Comparison of ENCODE assay signal across 8 cellular contexts in the genomic region with DNA sequence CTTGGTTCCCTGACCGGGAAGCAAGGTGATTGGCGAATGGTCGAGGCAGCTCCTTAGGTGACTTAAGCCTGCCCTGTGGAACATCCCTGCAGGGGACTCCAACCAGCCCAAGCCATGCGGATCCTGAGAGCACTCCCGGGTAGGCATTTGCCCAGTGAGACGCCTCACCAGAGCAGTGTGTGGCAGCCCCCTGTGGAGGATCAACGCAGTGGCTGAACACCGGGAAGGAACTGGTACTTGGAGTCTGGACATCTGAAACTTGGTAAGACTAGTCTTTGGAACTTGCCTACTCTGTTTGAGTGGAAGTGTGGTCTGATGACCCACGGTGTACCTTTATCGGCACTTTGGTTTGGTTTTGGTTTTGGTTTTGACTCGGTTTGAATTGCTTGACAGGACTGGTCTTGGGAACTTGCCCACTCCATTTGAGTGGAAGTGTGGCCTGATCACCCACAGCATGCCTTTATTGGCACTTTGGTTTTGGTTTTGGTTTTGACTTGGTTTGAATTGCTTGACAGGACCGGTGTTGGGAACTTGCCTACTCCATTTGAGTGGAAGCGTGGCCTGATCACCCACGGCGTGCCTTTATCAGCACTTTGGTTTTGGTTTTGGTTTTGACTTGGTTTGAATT. TPM values are rescaled to one million over a fixed set of nuclear protein-coding genes. Genes with fewer than 3 reads are reported as not detected.
A peak's percentile ranks its signal among the peaks of the same experiment; 100 is the strongest.
DNase-seq lines count a peak whose midpoint lies in the region; ATAC-seq and TF ChIP-seq lines count a peak whose summit lies in the region.
"Not testable (repeated sequence)": the region's sequence is repeated elsewhere in the genome, so short reads cannot be mapped to it uniquely, and the experiment has no call there.

No MANE protein-coding gene starts in this region.

- not testable (repeated sequence) for H3K36me3 ChIP-seq in DOHH2 (ENCODE audit: control insufficient read depth, low read length); trophoblast cell (ENCODE audit: control insufficient read depth in 1 of 2, insufficient read depth in 2 of 2, low read length in 2 of 2)

- H4K8ac ChIP-seq in trophoblast cell (ENCODE audit: low read depth, low read length) = peak overlapping the region; percentile 28

- peak overlapping the region; percentile 71 for H3K18ac ChIP-seq in trophoblast cell (ENCODE audit: low read length)

- not testable (repeated sequence) for H3K79me2 ChIP-seq in DOHH2 (ENCODE audit: control insufficient read depth, low read length); trophoblast cell (ENCODE audit: control insufficient read depth, insufficient read depth, low read length, poor library complexity)

- not testable (repeated sequence) for H3F3A ChIP-seq in DOHH2 (ENCODE audit: control insufficient read depth, insufficient read depth)

- peaks cover 34% of the 10 kb centered on the region for H3K4me1 Mint-ChIP-seq in T-helper 2 cell treated with Interferon-gamma antibody and Interleukin-4, amounts not matched to agents 5 μg/mL and 100 μg/mL, for 36 hours (ENCODE audit: low read depth)
- peaks cover 33% of the 10 kb centered on the region for H3K4me1 Mint-ChIP-seq in activated naive CD4-positive, alpha-beta T cell treated with anti-CD3 and anti-CD28 coated beads, Interleukin-2, amount 50 U/mL, for 24 hours

- H2AK5ac ChIP-seq in trophoblast cell (ENCODE audit: low read length) = peak overlapping the region; percentile 69

- H2BK5ac ChIP-seq in trophoblast cell (ENCODE audit: low read depth, low read length, poor library complexity) = peak overlapping the region; percentile 68

- ATAC-seq in GM19023 (IDR thresholded peaks at IDR 0.05; ENCODE audit: unreplicated experiment) = peak; percentile 50
- ATAC-seq in GM21529 (IDR thresholded peaks at IDR 0.05; ENCODE audit: unreplicated experiment) = peak; percentile 41
- ATAC-seq in HG02970 (IDR thresholded peaks at IDR 0.05; ENCODE audit: low FRiP score, unreplicated experiment) = peak; percentile 40
- ATAC-seq in HG03460 (IDR thresholded peaks at IDR 0.05; ENCODE audit: unreplicated experiment) = peak; percentile 36

- not testable (repeated sequence) for H4K12ac ChIP-seq in trophoblast cell (ENCODE audit: low read depth, low read length)

- peaks cover 30% of the 10 kb centered on the region for H3K36me3 Mint-ChIP-seq in T-helper 2 cell treated with Interferon-gamma antibody and Interleukin-4, amounts not matched to agents 5 μg/mL and 100 μg/mL, for 36 hours (ENCODE audit: low read depth)
- H3K36me3 Mint-ChIP-seq in activated naive CD4-positive, alpha-beta T cell treated with anti-CD3 and anti-CD28 coated beads, Interleukin-2, amount 50 U/mL, for 24 hours = not testable (repeated sequence)

- DNase-seq in T-helper 2 cell treated with Interferon-gamma antibody and Interleukin-4, amounts not matched to agents 5 μg/mL and 100 μg/mL, for 36 hours (ENCODE audit: low spot score); trophoblast cell: not testable (repeated sequence)

- peak overlapping the region; percentile 58 for H3K9ac ChIP-seq in trophoblast cell (ENCODE audit: low read length)

- H3K9me3 ChIP-seq in DOHH2 (ENCODE audit: control insufficient read depth, insufficient read depth, low read length); trophoblast cell (ENCODE audit: insufficient read depth, low read depth, low read length): not testable (repeated sequence)

- not testable (repeated sequence) for H3K79me1 ChIP-seq in trophoblast cell (ENCODE audit: low read length)

- peaks cover 34% of the 10 kb centered on the region for H3K9me3 Mint-ChIP-seq in T-helper 2 cell treated with Interferon-gamma antibody and Interleukin-4, amounts not matched to agents 5 μg/mL and 100 μg/mL, for 36 hours
- H3K9me3 Mint-ChIP-seq in activated naive CD4-positive, alpha-beta T cell treated with anti-CD3 and anti-CD28 coated beads, Interleukin-2, amount 50 U/mL, for 24 hours = not testable (repeated sequence)

- H3K4ac ChIP-seq in trophoblast cell (ENCODE audit: low read depth, low read length) = peak overlapping the region; percentile 46

- not testable (repeated sequence) for H2AFZ ChIP-seq in trophoblast cell (ENCODE audit: insufficient read depth, low read length, poor library complexity)

- H3K9me2 ChIP-seq in DOHH2 (replicated peaks; ENCODE audit: control insufficient read depth, low read length) = not testable (repeated sequence)

- peak overlapping the region; percentile 37 for H3K14ac ChIP-seq in trophoblast cell (ENCODE audit: low read length)

- 0 out of 2 replicates have a peak overlapping the region, but pooled peaks have one; percentile 6 for H3K4me3 ChIP-seq in DOHH2 (ENCODE audit: low read length)
- H3K4me3 ChIP-seq in trophoblast cell (ENCODE audit: low read depth, low read length) = not testable (repeated sequence)

- peak overlapping the region; percentile 68 for H4K91ac ChIP-seq in trophoblast cell (ENCODE audit: low read depth, low read length)

- H3K4me2 ChIP-seq in DOHH2 (ENCODE audit: low read length) = peak overlapping the region; percentile 22; the same call in 1 of the 2 replicates
- not testable (repeated sequence) for H3K4me2 ChIP-seq in trophoblast cell (ENCODE audit: low read length)

- TF ChIP-seq CTCF in DOHH2 (IDR thresholded peaks at IDR 0.05; ENCODE audit: low read depth, low read length, poor library complexity, severe bottlenecking) = not testable (repeated sequence)

- not testable (repeated sequence) for H3K27me3 ChIP-seq in DOHH2 (ENCODE audit: control insufficient read depth, low read length); trophoblast cell (ENCODE audit: insufficient read depth, low read length)

- not testable (repeated sequence) for H3K23ac ChIP-seq in trophoblast cell (ENCODE audit: low read length)

- H3K4me3 Mint-ChIP-seq in T-helper 2 cell treated with Interferon-gamma antibody and Interleukin-4, amounts not matched to agents 5 μg/mL and 100 μg/mL, for 36 hours = peak overlapping the region; percentile 72
- peak overlapping the region; percentile 53 for H3K4me3 Mint-ChIP-seq in activated naive CD4-positive, alpha-beta T cell treated with anti-CD3 and anti-CD28 coated beads, Interleukin-2, amount 50 U/mL, for 24 hours

- peak overlapping the region; percentile 88 for H3K27ac Mint-ChIP-seq in T-helper 2 cell treated with Interferon-gamma antibody and Interleukin-4, amounts not matched to agents 5 μg/mL and 100 μg/mL, for 36 hours
- H3K27ac Mint-ChIP-seq in activated naive CD4-positive, alpha-beta T cell treated with anti-CD3 and anti-CD28 coated beads, Interleukin-2, amount 50 U/mL, for 24 hours = not testable (repeated sequence)

- H2BK120ac ChIP-seq in trophoblast cell (ENCODE audit: insufficient read depth, low read length, poor library complexity) = peak overlapping the region; percentile 76

- H3K4me1 ChIP-seq in DOHH2 (ENCODE audit: control insufficient read depth, low read length); trophoblast cell (ENCODE audit: control insufficient read depth in 1 of 2, insufficient read depth in 2 of 2, low read length in 2 of 2): not testable (repeated sequence)

- H2BK12ac ChIP-seq in trophoblast cell (ENCODE audit: low read length) = peak overlapping the region; percentile 87

- WGBS in trophoblast cell (ENCODE audit: extremely low coverage, insufficient coverage, insufficient read length) = no CpG with 5 or more reads among the region's 15 CpGs

- not testable (repeated sequence) for H4K20me1 ChIP-seq in DOHH2 (ENCODE audit: control insufficient read depth, insufficient read depth, low read depth, low read length)

- H3K27me3 Mint-ChIP-seq in T-helper 2 cell treated with Interferon-gamma antibody and Interleukin-4, amounts not matched to agents 5 μg/mL and 100 μg/mL, for 36 hours (ENCODE audit: low read depth); activated naive CD4-positive, alpha-beta T cell treated with anti-CD3 and anti-CD28 coated beads, Interleukin-2, amount 50 U/mL, for 24 hours: not testable (repeated sequence)

- not testable (repeated sequence) for H3K27ac ChIP-seq in DOHH2 (ENCODE audit: low read depth, low read length)
- H3K27ac ChIP-seq in trophoblast cell (ENCODE audit: low read depth, low read length) = peak overlapping the region; percentile 72

RNA-seq across cellular contexts. Expression of a gene that starts 38.0 kb away (rescaled TPM):
- polyA plus RNA-seq in trophoblast cell (2013) = 0.03 and 0.10 TPM in 2 replicates
